19 cellular contexts compared by ENCODE assay signal in the genomic region with DNA sequence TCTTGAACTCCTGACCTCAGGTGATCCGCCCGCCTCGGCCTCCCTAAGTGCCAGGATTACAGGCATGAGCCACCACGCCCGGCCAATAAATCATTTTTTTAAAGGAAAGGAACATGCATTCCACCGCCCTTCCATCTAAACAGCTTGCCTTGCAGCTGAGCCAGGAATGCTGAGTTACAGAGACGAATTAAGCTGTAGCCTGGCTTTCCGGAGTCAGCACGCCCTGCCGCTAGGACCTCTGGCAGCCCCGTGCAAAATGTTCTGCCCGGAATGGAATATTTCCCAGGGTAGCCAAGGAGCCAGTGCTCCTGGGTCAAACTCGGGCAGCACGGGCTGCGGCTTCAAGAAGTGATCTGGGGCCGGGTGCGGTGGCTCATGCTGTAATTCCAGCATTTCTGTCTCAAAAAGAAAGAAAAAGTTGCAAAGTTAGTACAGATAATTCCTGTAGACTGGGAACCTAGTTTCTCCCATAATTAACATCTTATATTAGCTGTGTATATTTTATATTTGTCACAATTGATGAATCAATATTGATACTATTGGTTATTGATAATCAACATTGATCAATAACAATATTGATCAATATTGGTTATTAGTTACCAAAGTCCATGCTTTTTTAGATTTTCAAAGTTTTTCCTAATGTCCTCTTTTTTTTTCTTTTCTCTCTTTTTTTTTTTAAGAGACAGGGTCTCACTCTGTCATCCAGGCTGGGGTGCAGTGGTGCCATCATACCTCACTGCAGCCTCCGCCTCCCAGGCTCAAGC. TPM values are rescaled to one million over a fixed set of nuclear protein-coding genes. Genes with fewer than 3 reads are reported as not detected.
DNase-seq lines count a peak whose midpoint lies in the region; TF ChIP-seq lines count a peak whose summit lies in the region.
"Had no signal": no experiment of that assay in that cellular context is flagged by ENCODE, and none has a peak within 500 bp of the region (broad histone marks: within the 10 kb centered on the region; RNA-seq: fewer than 3 reads in every experiment).

No MANE protein-coding gene starts in this region.

- H3K79me2 ChIP-seq in smooth muscle cell (ENCODE audit: low read depth), result no peaks in the 10 kb centered on the region

- intact Hi-C loops in tibial artery (cut with DNase I; ENCODE audit: low total_unique reads), result no loop called here

- no peak overlapping the region for H3K9ac ChIP-seq in smooth muscle cell (ENCODE audit: low read depth)

- TF ChIP-seq CTCF in tibial artery (IDR thresholded peaks at IDR 0.05), result no peak
- TF ChIP-seq CTCF in smooth muscle cell (IDR thresholded peaks at IDR 0.05; ENCODE audit: borderline replicate concordance, insufficient read depth, poor library complexity, severe bottlenecking), result no peak

- peak; percentile 43 for DNase-seq in G401 (ENCODE audit: low spot score)
- DNase-seq in amniotic epithelial cell (ENCODE audit: low read depth), result peak; percentile 29
- DNase-seq in mucosa of gallbladder (ENCODE audit: low spot score), result peak; percentile 34
- peak; percentile 22 to 76 for DNase-seq in tibial artery
- no peak for DNase-seq in NK-92 treated with Interleukin-12 subunit alpha and Interleukin-12 subunit beta, amount 100 ng/mL, for 24 hours (lab: John Stamatoyannopoulos, UW)
- no peak for DNase-seq in DMS53 treated with DMSO at 0.1 percent for 48 hours (lab: John Stamatoyannopoulos, UW; ENCODE audit: unreplicated experiment)
- DNase-seq in smooth muscle cell (lab: John Stamatoyannopoulos, UW; ENCODE audit: unreplicated experiment), result no peak
- DNase-seq: activated CD4-positive, alpha-beta T cell treated with anti-CD3 and anti-CD28 coated beads for 4 hours; activated CD8-positive, alpha-beta memory T cell treated with anti-CD3 and anti-CD28 coated beads for 24 hours; activated T-cell treated with anti-CD3 and anti-CD28 coated beads, Interleukin-2, amount 50 U/mL, for 1 hour; GOT3; kidney; NCI-H1694; NCI-H526 treated with DMSO at 0.1 percent for 48 hours had no signal

- WGBS in smooth muscle cell (ENCODE audit: low lambda C conversion rate), result 91% methylated on average over 18 of the region's 18 CpGs

- no peak overlapping the region for H3K4me3 ChIP-seq in tibial artery
- no peak overlapping the region for H3K4me3 ChIP-seq in smooth muscle cell
- H3K4me3 ChIP-seq: lung, SK-N-MC, vagina had no signal

- no peaks in the 10 kb centered on the region for H4K20me1 ChIP-seq in smooth muscle cell (ENCODE audit: low read depth)

- no peak overlapping the region for H3K4me2 ChIP-seq in smooth muscle cell

- no peaks in the 10 kb centered on the region for H3K36me3 ChIP-seq in tibial artery
- no peaks in the 10 kb centered on the region for H3K36me3 ChIP-seq in smooth muscle cell (ENCODE audit: low read depth)
- H3K36me3 ChIP-seq: vagina had no signal

- H3F3A ChIP-seq in smooth muscle cell (ENCODE audit: low read depth), result no peaks in the 10 kb centered on the region

- peaks cover 0 to 7% (median 2%) of the 10 kb centered on the region in 4 donors for H3K4me1 ChIP-seq in tibial artery
- H3K4me1 ChIP-seq in smooth muscle cell (ENCODE audit: low read depth), result no peaks in the 10 kb centered on the region
- H3K4me1 ChIP-seq: vagina had no signal

- in situ Hi-C loops in G401 (cut with HindIII; ENCODE audit: low sequenced_read_pairs), result no loop called here

- H3K27me3 ChIP-seq in tibial artery (peaks cover 0 to 3% of the 10 kb centered on the region in 2 donors), smooth muscle cell (ENCODE audit: low read depth) (no peaks in the 10 kb centered on the region)
- H3K27me3 ChIP-seq: vagina had no signal

- H3K27ac ChIP-seq in tibial artery (no peak overlapping the region), smooth muscle cell (ENCODE audit: low read depth) (no peak overlapping the region)
- H3K27ac ChIP-seq: SK-N-MC, vagina had no signal

- H3K9me3 ChIP-seq in tibial artery, result peaks cover 0 to 8% (median 0%) of the 10 kb centered on the region in 3 donors
- no peaks in the 10 kb centered on the region for H3K9me3 ChIP-seq in smooth muscle cell (replicated peaks; ENCODE audit: low read depth)
- H3K9me3 ChIP-seq: vagina had no signal

- H2AFZ ChIP-seq in smooth muscle cell (ENCODE audit: low read depth), result no peak overlapping the region

RNA-seq across cellular contexts. Expression of a gene that starts 19.2 kb away (rescaled TPM):
- total RNA-seq in G401 (2014; rRNA removed; shearing (Covaris generic)), result 0.18 and 0.44 TPM in 2 replicates
- total RNA-seq in mucosa of gallbladder (0.63 TPM), smooth muscle cell (0.09 and 0.31 TPM in 2 replicates)
- polyA plus RNA-seq in smooth muscle cell, result 0.28 and 1.1 TPM in 2 replicates
- total RNA-seq: fibroblast of lung, RPMI7951 had no signal

RNA-seq across cellular contexts. Expression of a gene that starts 30.9 kb away (rescaled TPM):
- 22.5 and 49.8 TPM in 2 replicates for total RNA-seq in G401 (2014; rRNA removed; shearing (Covaris generic))
- total RNA-seq in mucosa of gallbladder, result 0.55 TPM
- 0.54 and 1.4 TPM in 2 replicates for total RNA-seq in smooth muscle cell
- 1.8 and 4.8 TPM in 2 replicates for polyA plus RNA-seq in smooth muscle cell
- total RNA-seq: fibroblast of lung, RPMI7951, vagina had no signal
- polyA plus RNA-seq: fibroblast of lung had no signal

RNA-seq across cellular contexts. Expression of a gene that starts 33.2 kb away (rescaled TPM):
- 22.0 and 27.8 TPM in 2 replicates for total RNA-seq in G401 (2014; rRNA removed; shearing (Covaris generic))
- total RNA-seq in mucosa of gallbladder (not detected), smooth muscle cell (not detected in 2 replicates)
- not detected in 2 replicates for polyA plus RNA-seq in smooth muscle cell
- total RNA-seq: fibroblast of lung, RPMI7951, vagina had no signal
- polyA plus RNA-seq: fibroblast of lung had no signal

Comparison
In these comparisons a context has a peak if more than half of its experiments do, and no peak if none do; other contexts are left out.
1. DNase-seq: peak in G401 (single experiment), amniotic epithelial cell (single experiment), mucosa of gallbladder (single experiment) and tibial artery (2 of 2); none in NK-92 treated with Interleukin-12 subunit alpha and Interleukin-12 subunit beta, amount 100 ng/mL, for 24 hours (single experiment), DMS53 treated with DMSO at 0.1 percent for 48 hours (single experiment) and smooth muscle cell (single experiment).
2. RNA of a gene that starts 33.2 kb away (total RNA-seq): 22.0 to 27.8 TPM in G401; not detected in mucosa of gallbladder (single experiment) and not detected in smooth muscle cell; every median in the first group is over 10 times any median in the second.